28 cellular contexts compared by ENCODE assay signal in genomic region chr7:37971491-37971890, GRCh38. TPM values are rescaled to one million over a fixed set of nuclear protein-coding genes. Genes with fewer than 3 reads are reported as not detected.
"Had no signal": no experiment of that assay in that cellular context is flagged by ENCODE, and none has a peak within 500 bp of the region (broad histone marks: within the 10 kb centered on the region; RNA-seq: fewer than 3 reads in every experiment).

No MANE protein-coding gene starts in this region.

- H3K27ac ChIP-seq: adrenal gland, brain microvascular endothelial cell, coronary artery, dorsolateral prefrontal cortex, foreskin keratinocyte, heart left ventricle, parathyroid adenoma, psoas muscle, right atrium auricular region, testis had no signal

- H3K9me3 ChIP-seq: adrenal gland, heart left ventricle, psoas muscle, right atrium auricular region, testis had no signal

- H3K27me3 ChIP-seq: adrenal gland, brain microvascular endothelial cell, foreskin keratinocyte, heart left ventricle, right atrium auricular region, testis had no signal

- H3K9ac ChIP-seq: parathyroid adenoma had no signal

- H2AFZ ChIP-seq: parathyroid adenoma had no signal

- H3K4me3 ChIP-seq: adrenal gland, coronary artery, dorsolateral prefrontal cortex, heart left ventricle, psoas muscle, right atrium auricular region, testis had no signal

- ATAC-seq: activated CD4-positive, alpha-beta T cell treated with anti-CD3 and anti-CD28 coated beads for 36 hours; activated CD8-positive, alpha-beta T cell treated with anti-CD3 and anti-CD28 coated beads, Interleukin-2, amount 10 ng/mL, durations not matched to agents 7 days and 5 days; activated T-cell treated with anti-CD3 and anti-CD28 coated beads, Interleukin-2, amount 50 U/mL, for 72 hours; foreskin keratinocyte; heart left ventricle; naive thymus-derived CD4-positive, alpha-beta T cell; psoas muscle had no signal

- H3K4me1 ChIP-seq: adrenal gland, foreskin keratinocyte, heart left ventricle, parathyroid adenoma, psoas muscle, right atrium auricular region, testis had no signal

- H3K36me3 ChIP-seq: adrenal gland, brain microvascular endothelial cell, heart left ventricle, right atrium auricular region had no signal

- DNase-seq: activated CD4-positive, alpha-beta T cell treated with anti-CD3 and anti-CD28 coated beads for 36 hours; activated CD4-positive, CD25-positive, alpha-beta regulatory T cell; activated CD8-positive, alpha-beta T cell treated with anti-CD3 and anti-CD28 coated beads, Interleukin-2, amount 10 ng/mL, durations not matched to agents 7 days and 5 days; activated naive CD4-positive, alpha-beta T cell; activated T-cell treated with anti-CD3 and anti-CD28 coated beads for 4 hours; activated T-cell treated with anti-CD3 and anti-CD28 coated beads, Interleukin-2, amount 50 U/mL, for 72 hours; aorta; brain microvascular endothelial cell; dorsolateral prefrontal cortex; effector memory CD4-positive, alpha-beta T cell; foreskin keratinocyte; heart left ventricle; hypothalamus; immature natural killer cell; kidney; midbrain; naive thymus-derived CD4-positive, alpha-beta T cell; psoas muscle; stimulated activated CD4-positive, alpha-beta T cell treated with anti-CD3 and anti-CD28 coated beads, Interleukin-2, amount 100 ng/mL, for 48 hours; stimulated activated naive CD4-positive, alpha-beta T cell treated with Interleukin-2 at 50 U/mL for 16 hours; T-helper 1 cell; testis; trophoblast cell had no signal

RNA-seq across cellular contexts. Expression of gene EPDR1, which starts 51.1 kb away (rescaled TPM):
- polyA plus RNA-seq: foreskin keratinocyte had no signal

RNA-seq across cellular contexts. Expression of gene SFRP4, which starts 54.9 kb away (rescaled TPM):
- total RNA-seq: activated CD4-positive, alpha-beta T cell treated with anti-CD3 and anti-CD28 coated beads for 36 hours; activated CD8-positive, alpha-beta T cell treated with anti-CD3 and anti-CD28 coated beads, Interleukin-2, amount 10 ng/mL, durations not matched to agents 7 days and 5 days; activated T-cell treated with anti-CD3 and anti-CD28 coated beads, Interleukin-2, amount 50 U/mL, for 72 hours; foreskin keratinocyte; naive thymus-derived CD4-positive, alpha-beta T cell had no signal
- polyA plus RNA-seq: foreskin keratinocyte; immature natural killer cell; naive thymus-derived CD4-positive, alpha-beta T cell; neural cell had no signal
